Comparison of ENCODE assay signal across 2 cellular contexts in the genomic region with DNA sequence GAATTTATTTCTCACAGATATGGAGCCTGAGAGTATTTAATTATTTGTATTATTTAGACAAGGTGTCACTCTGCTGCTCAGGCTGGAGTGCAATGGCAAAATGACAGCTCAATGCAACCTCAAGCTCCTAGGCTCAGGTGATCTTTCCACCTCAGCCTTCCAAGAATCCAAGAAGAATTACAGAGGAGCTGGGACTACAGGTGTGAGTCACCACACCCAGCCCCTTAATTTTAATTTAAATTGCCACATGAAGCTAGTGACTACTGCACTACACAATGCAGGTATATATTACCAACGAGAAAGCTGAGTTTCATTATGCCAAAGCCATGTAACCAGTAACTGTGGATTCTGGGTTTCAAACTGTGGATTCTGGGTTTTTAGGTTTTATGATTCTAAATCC.
TF ChIP-seq lines count a peak whose summit lies in the region.

No MANE protein-coding gene starts in this region.

TF ChIP-seq in A549, 52 proteins besides CTCF, POLR2A, EP300 and RAD21:
- TF ChIP-seq ZFP36 (IDR thresholded peaks at IDR 0.05; ENCODE audit: borderline replicate concordance, partially characterized antibody) (no peak), CBX2 (IDR thresholded peaks at IDR 0.05; ENCODE audit: borderline replicate concordance, low read depth) (no peak)

TF ChIP-seq in GM23338, 12 proteins besides CTCF, POLR2A, EP300 and RAD21:
- TF ChIP-seq, protein P1, sequence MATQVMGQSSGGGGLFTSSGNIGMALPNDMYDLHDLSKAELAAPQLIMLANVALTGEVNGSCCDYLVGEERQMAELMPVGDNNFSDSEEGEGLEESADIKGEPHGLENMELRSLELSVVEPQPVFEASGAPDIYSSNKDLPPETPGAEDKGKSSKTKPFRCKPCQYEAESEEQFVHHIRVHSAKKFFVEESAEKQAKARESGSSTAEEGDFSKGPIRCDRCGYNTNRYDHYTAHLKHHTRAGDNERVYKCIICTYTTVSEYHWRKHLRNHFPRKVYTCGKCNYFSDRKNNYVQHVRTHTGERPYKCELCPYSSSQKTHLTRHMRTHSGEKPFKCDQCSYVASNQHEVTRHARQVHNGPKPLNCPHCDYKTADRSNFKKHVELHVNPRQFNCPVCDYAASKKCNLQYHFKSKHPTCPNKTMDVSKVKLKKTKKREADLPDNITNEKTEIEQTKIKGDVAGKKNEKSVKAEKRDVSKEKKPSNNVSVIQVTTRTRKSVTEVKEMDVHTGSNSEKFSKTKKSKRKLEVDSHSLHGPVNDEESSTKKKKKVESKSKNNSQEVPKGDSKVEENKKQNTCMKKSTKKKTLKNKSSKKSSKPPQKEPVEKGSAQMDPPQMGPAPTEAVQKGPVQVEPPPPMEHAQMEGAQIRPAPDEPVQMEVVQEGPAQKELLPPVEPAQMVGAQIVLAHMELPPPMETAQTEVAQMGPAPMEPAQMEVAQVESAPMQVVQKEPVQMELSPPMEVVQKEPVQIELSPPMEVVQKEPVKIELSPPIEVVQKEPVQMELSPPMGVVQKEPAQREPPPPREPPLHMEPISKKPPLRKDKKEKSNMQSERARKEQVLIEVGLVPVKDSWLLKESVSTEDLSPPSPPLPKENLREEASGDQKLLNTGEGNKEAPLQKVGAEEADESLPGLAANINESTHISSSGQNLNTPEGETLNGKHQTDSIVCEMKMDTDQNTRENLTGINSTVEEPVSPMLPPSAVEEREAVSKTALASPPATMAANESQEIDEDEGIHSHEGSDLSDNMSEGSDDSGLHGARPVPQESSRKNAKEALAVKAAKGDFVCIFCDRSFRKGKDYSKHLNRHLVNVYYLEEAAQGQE (IDR thresholded peaks at IDR 0.05; ENCODE audit: unreplicated experiment) = no peak
- TF ChIP-seq, protein P2, sequence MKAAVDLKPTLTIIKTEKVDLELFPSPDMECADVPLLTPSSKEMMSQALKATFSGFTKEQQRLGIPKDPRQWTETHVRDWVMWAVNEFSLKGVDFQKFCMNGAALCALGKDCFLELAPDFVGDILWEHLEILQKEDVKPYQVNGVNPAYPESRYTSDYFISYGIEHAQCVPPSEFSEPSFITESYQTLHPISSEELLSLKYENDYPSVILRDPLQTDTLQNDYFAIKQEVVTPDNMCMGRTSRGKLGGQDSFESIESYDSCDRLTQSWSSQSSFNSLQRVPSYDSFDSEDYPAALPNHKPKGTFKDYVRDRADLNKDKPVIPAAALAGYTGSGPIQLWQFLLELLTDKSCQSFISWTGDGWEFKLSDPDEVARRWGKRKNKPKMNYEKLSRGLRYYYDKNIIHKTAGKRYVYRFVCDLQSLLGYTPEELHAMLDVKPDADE (IDR thresholded peaks at IDR 0.05) = no peak
- TF ChIP-seq ZNF331 (CRISPR knock-in tag; IDR thresholded peaks at IDR 0.05; ENCODE audit: low read depth) (no peak), ZNF114 (CRISPR knock-in tag; IDR thresholded peaks at IDR 0.05) (no peak), CREB1 (CRISPR knock-in tag; IDR thresholded peaks at IDR 0.05; ENCODE audit: low read depth) (no peak), EZH2 (IDR thresholded peaks at IDR 0.05; ENCODE audit: low read depth, unreplicated experiment) (no peak), JUNB (IDR thresholded peaks at IDR 0.05; ENCODE audit: unreplicated experiment) (no peak), NANOG (IDR thresholded peaks at IDR 0.05; ENCODE audit: borderline replicate concordance) (no peak), STAT1 (IDR thresholded peaks at IDR 0.05; ENCODE audit: unreplicated experiment) (no peak), EZH2phosphoT487 (IDR thresholded peaks at IDR 0.05; ENCODE audit: unreplicated experiment) (no peak), POLR2AphosphoS5 (IDR thresholded peaks at IDR 0.05; ENCODE audit: low read depth) (no peak)
- TF ChIP-seq, protein P3, sequence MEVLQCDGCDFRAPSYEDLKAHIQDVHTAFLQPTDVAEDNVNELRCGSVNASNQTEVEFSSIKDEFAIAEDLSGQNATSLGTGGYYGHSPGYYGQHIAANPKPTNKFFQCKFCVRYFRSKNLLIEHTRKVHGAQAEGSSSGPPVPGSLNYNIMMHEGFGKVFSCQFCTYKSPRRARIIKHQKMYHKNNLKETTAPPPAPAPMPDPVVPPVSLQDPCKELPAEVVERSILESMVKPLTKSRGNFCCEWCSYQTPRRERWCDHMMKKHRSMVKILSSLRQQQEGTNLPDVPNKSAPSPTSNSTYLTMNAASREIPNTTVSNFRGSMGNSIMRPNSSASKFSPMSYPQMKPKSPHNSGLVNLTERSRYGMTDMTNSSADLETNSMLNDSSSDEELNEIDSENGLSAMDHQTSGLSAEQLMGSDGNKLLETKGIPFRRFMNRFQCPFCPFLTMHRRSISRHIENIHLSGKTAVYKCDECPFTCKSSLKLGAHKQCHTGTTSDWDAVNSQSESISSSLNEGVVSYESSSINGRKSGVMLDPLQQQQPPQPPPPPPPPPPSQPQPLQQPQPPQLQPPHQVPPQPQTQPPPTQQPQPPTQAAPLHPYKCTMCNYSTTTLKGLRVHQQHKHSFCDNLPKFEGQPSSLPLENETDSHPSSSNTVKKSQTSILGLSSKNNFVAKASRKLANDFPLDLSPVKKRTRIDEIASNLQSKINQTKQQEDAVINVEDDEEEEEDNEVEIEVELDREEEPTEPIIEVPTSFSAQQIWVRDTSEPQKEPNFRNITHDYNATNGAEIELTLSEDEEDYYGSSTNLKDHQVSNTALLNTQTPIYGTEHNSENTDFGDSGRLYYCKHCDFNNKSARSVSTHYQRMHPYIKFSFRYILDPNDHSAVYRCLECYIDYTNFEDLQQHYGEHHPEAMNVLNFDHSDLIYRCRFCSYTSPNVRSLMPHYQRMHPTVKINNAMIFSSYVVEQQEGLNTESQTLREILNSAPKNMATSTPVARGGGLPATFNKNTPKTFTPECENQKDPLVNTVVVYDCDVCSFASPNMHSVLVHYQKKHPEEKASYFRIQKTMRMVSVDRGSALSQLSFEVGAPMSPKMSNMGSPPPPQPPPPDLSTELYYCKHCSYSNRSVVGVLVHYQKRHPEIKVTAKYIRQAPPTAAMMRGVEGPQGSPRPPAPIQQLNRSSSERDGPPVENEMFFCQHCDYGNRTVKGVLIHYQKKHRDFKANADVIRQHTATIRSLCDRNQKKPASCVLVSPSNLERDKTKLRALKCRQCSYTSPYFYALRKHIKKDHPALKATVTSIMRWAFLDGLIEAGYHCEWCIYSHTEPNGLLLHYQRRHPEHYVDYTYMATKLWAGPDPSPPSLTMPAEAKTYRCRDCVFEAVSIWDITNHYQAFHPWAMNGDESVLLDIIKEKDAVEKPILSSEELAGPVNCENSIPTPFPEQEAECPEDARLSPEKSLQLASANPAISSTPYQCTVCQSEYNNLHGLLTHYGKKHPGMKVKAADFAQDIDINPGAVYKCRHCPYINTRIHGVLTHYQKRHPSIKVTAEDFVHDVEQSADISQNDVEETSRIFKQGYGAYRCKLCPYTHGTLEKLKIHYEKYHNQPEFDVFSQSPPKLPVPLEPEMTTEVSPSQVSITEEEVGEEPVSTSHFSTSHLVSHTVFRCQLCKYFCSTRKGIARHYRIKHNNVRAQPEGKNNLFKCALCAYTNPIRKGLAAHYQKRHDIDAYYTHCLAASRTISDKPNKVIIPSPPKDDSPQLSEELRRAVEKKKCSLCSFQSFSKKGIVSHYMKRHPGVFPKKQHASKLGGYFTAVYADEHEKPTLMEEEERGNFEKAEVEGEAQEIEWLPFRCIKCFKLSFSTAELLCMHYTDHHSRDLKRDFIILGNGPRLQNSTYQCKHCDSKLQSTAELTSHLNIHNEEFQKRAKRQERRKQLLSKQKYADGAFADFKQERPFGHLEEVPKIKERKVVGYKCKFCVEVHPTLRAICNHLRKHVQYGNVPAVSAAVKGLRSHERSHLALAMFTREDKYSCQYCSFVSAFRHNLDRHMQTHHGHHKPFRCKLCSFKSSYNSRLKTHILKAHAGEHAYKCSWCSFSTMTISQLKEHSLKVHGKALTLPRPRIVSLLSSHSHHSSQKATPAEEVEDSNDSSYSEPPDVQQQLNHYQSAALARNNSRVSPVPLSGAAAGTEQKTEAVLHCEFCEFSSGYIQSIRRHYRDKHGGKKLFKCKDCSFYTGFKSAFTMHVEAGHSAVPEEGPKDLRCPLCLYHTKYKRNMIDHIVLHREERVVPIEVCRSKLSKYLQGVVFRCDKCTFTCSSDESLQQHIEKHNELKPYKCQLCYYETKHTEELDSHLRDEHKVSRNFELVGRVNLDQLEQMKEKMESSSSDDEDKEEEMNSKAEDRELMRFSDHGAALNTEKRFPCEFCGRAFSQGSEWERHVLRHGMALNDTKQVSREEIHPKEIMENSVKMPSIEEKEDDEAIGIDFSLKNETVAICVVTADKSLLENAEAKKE (CRISPR knock-in tag; IDR thresholded peaks at IDR 0.05) = no peak
